ENCODE assay signal across 24 cellular contexts in genomic region chr12:120879711-120880300, GRCh38. TPM values are rescaled to one million over a fixed set of nuclear protein-coding genes. Genes with fewer than 3 reads are reported as not detected.
A peak's percentile ranks its signal among the peaks of the same experiment; 100 is the strongest.
DNase-seq lines count a peak whose midpoint lies in the region; TF ChIP-seq lines count a peak whose summit lies in the region.
"Had no signal": no experiment of that assay in that cellular context is flagged by ENCODE, and none has a peak within 500 bp of the region (broad histone marks: within the 10 kb centered on the region; RNA-seq: fewer than 3 reads in every experiment).

No MANE protein-coding gene starts in this region.

- peaks cover 5% of the 10 kb centered on the region for H3K36me3 Mint-ChIP-seq in Caco-2 (ENCODE audit: insufficient read depth, unreplicated experiment)

- no peak for TF ChIP-seq CTCF in Caco-2 (IDR thresholded peaks at IDR 0.05; ENCODE audit: insufficient read depth in 1 of 2, low read depth in 1 of 2, low read length in 1 of 2, severe bottlenecking in 1 of 2, unreplicated experiment in 1 of 2)
- TF ChIP-seq CTCF in smooth muscle cell (IDR thresholded peaks at IDR 0.05; ENCODE audit: borderline replicate concordance, insufficient read depth, poor library complexity, severe bottlenecking), result no peak
- no peak for TF ChIP-seq CTCF in tibial artery (IDR thresholded peaks at IDR 0.05)

- H2AFZ ChIP-seq in smooth muscle cell (ENCODE audit: low read depth), result no peak overlapping the region
- H2AFZ ChIP-seq: GM23338 had no signal

- H3K27me3 ChIP-seq in Caco-2 (replicated peaks; ENCODE audit: control insufficient read depth, insufficient read depth, low read length) (no peaks in the 10 kb centered on the region), smooth muscle cell (ENCODE audit: low read depth) (no peaks in the 10 kb centered on the region), tibial artery (no peaks in the 10 kb centered on the region)
- H3K27me3 ChIP-seq: Peyer's patch, SJCRH30 had no signal

- DNase-seq in Caco-2, result no peak
- DNase-seq in SK-N-MC (ENCODE audit: low read depth, low spot score), result no peak
- DNase-seq in epithelial cell of prostate (ENCODE audit: low read depth, low spot score), result no peak
- no peak for DNase-seq in smooth muscle cell (lab: John Stamatoyannopoulos, UW; ENCODE audit: unreplicated experiment)
- DNase-seq in glomerular visceral epithelial cell (ENCODE audit: extremely low spot score), result no peak
- no peak for DNase-seq in tibial artery
- no peak for DNase-seq in GM03348 (ENCODE audit: low spot score)
- DNase-seq in iPS-NIHi11 (ENCODE audit: low spot score), result no peak
- DNase-seq: DMS79; KG1; NCI-H1105; NCI-H146; NCI-H2029; NCI-H345; NCI-H524; NCI-H774; NK-92 treated with Interleukin-12 subunit alpha and Interleukin-12 subunit beta, amount 100 ng/mL, for 24 hours; Peyer's patch; SJCRH30 had no signal

- H3K4me3 Mint-ChIP-seq in Caco-2 (ENCODE audit: unreplicated experiment), result no peak overlapping the region
- H3K4me3 Mint-ChIP-seq: B cell, CD14-positive monocyte, GM23338 had no signal

- H3K9me3 ChIP-seq in Caco-2, result no peaks in the 10 kb centered on the region; the same call in 1 of the 2 replicates
- H3K9me3 ChIP-seq in SK-N-MC (ENCODE audit: low read depth, low read length), result no peaks in the 10 kb centered on the region
- no peaks in the 10 kb centered on the region for H3K9me3 ChIP-seq in smooth muscle cell (replicated peaks; ENCODE audit: low read depth)
- no peaks in the 10 kb centered on the region for H3K9me3 ChIP-seq in tibial artery
- H3K9me3 ChIP-seq: A549, HAP-1, Peyer's patch, SJCRH30 had no signal

- POLR2A ChIA-PET in Caco-2 (lab: Charles Lee), result no interaction called here

- no peaks in the 10 kb centered on the region for H3F3A ChIP-seq in smooth muscle cell (ENCODE audit: low read depth)

- H3K36me3 ChIP-seq in Caco-2 (ENCODE audit: control insufficient read depth, insufficient read depth, low read length) (no peaks in the 10 kb centered on the region), SK-N-MC (ENCODE audit: insufficient read depth, low read length) (no peaks in the 10 kb centered on the region; the same call in 1 of the 2 replicates), smooth muscle cell (ENCODE audit: low read depth) (no peaks in the 10 kb centered on the region), tibial artery (no peaks in the 10 kb centered on the region)
- H3K36me3 ChIP-seq: HAP-1, Peyer's patch, SJCRH30 had no signal

- no peak overlapping the region for H3K4me2 ChIP-seq in smooth muscle cell
- H3K4me2 ChIP-seq: A549, GM23338 had no signal

- no peak overlapping the region for H3K4me3 ChIP-seq in Caco-2 (ENCODE audit: low read depth, low read length)
- no peak overlapping the region for H3K4me3 ChIP-seq in SK-N-MC
- H3K4me3 ChIP-seq in smooth muscle cell, result no peak overlapping the region
- no peak overlapping the region for H3K4me3 ChIP-seq in tibial artery
- H3K4me3 ChIP-seq: A549, GM23338, HAP-1, Peyer's patch, SJCRH30 had no signal

- CTCF ChIA-PET in Caco-2 (lab: Charles Lee), result interaction anchor here (0.7 kb wide), 1 partner anchor 250 kb away, joined by 3 read pairs; no protein-coding TSS in a partner anchor

- no peaks in the 10 kb centered on the region for H3K9me3 Mint-ChIP-seq in Caco-2 (ENCODE audit: unreplicated experiment)
- H3K9me3 Mint-ChIP-seq: CD14-positive monocyte, GM23338 had no signal

- BruUV-seq in Caco-2 (replicated peaks; lab: Mats Ljungman, UMichigan), result no TSS peak

- H3K9ac ChIP-seq in SK-N-MC (ENCODE audit: insufficient read length) (no peak overlapping the region), smooth muscle cell (ENCODE audit: low read depth) (no peak overlapping the region)

- H3K4me1 Mint-ChIP-seq in Caco-2 (ENCODE audit: low read depth, unreplicated experiment), result peaks cover 12% of the 10 kb centered on the region

- peaks cover 94% of the 10 kb centered on the region for H4K20me1 ChIP-seq in smooth muscle cell (ENCODE audit: low read depth)

- WGBS in smooth muscle cell (ENCODE audit: low lambda C conversion rate), result 79% methylated on average over 3 of the region's 3 CpGs

- peaks cover 81% of the 10 kb centered on the region for H3K79me2 ChIP-seq in smooth muscle cell (ENCODE audit: low read depth)

- H3K27ac Mint-ChIP-seq in Caco-2 (ENCODE audit: unreplicated experiment), result peak overlapping the region; percentile 82
- H3K27ac Mint-ChIP-seq: B cell, CD14-positive monocyte had no signal

- H3K4me1 ChIP-seq in Caco-2 (0 out of 2 replicates have a peak, but pooled peaks cover 7% of the 10 kb centered on the region), smooth muscle cell (ENCODE audit: low read depth) (no peaks in the 10 kb centered on the region), tibial artery (peaks cover 0 to 16% (median 6%) of the 10 kb centered on the region in 4 donors)
- H3K4me1 ChIP-seq: HAP-1, Peyer's patch, SJCRH30 had no signal

- H3K27me3 Mint-ChIP-seq in Caco-2 (ENCODE audit: insufficient read depth, unreplicated experiment), result no peaks in the 10 kb centered on the region
- H3K27me3 Mint-ChIP-seq: B cell had no signal

- H3K27ac ChIP-seq in SK-N-MC, result 0 out of 2 replicates have a peak overlapping the region, but pooled peaks have one; percentile 20
- peak overlapping the region; percentile 58 for H3K27ac ChIP-seq in epithelial cell of prostate
- H3K27ac ChIP-seq in smooth muscle cell (ENCODE audit: low read depth), result peak overlapping the region; percentile 53
- H3K27ac ChIP-seq in tibial artery, result no peak overlapping the region
- H3K27ac ChIP-seq: A549, Peyer's patch, SJCRH30 had no signal

- intact Hi-C loops in Caco-2 (cut with micrococcal nuclease; ENCODE audit: unreplicated experiment) (no loop called here), tibial artery (cut with DNase I; ENCODE audit: low total_unique reads) (no loop called here)

RNA-seq across cellular contexts. Expression of gene SPPL3, which starts 24.4 kb away (rescaled TPM):
- total RNA-seq in Caco-2 (2022), result 63.4 and 65.6 TPM in 2 replicates
- total RNA-seq in smooth muscle cell, result 14.7 and 27.0 TPM in 2 replicates
- polyA plus RNA-seq in smooth muscle cell, result 22.5 and 41.1 TPM in 2 replicates

Comparison
In these comparisons a context has a peak if more than half of its experiments do, and no peak if none do; other contexts are left out.
1. H3K27ac ChIP-seq: peak in SK-N-MC (single experiment), epithelial cell of prostate (single experiment) and smooth muscle cell (single experiment); none in tibial artery (0 of 2).